Comparison of ENCODE assay signal across 8 cellular contexts in the genomic region with DNA sequence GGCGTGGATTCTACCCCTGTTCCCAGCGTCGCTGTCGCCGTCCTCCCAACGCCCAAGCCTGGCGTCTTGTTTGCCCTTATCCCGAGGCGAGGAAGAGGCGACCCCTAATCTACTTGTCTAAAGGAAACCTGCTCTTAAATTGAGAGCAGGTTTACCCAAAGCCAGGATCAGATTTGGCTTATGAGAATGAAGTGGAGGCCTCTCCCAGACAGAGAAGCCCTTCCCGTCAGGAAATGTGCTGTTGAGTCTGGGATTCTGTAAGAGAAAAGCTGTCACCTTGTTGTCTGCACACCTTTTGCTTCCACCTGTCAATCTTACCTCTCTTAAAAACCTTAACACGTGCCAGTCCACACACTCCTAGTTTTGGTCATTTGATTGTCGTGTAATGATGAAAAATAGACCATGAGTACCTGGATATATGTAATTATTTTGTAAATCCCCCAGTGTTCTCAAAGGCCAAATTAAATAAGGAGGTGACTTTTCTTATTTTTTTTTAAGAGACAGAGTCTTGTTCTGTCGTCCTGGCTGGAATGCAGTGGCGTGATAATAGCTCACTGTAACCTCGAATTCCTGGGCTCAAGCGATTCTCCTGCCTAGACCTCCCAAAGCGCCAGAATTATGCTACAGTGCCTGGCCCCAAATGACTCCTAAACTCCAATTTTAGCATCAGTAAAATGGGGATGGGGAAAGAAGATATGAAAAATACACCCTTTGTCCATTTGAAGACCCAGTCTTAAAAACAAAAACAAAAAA. TPM values are rescaled to one million over a fixed set of nuclear protein-coding genes. Genes with fewer than 3 reads are reported as not detected.
A peak's percentile ranks its signal among the peaks of the same experiment; 100 is the strongest.
DNase-seq lines count a peak whose midpoint lies in the region; ATAC-seq and TF ChIP-seq lines count a peak whose summit lies in the region.

No MANE protein-coding gene starts in this region.

- POLR2A ChIA-PET in GM10248 (lab: Yijun Ruan, JAX): interaction anchor here (1.0 to 1.2 kb wide), 2 partner anchors 8 to 71 kb away, joined by 3 to 4 read pairs; a partner anchor contains a TSS

- H4K20me1 ChIP-seq in BLaER1 (peaks cover 25% of the 10 kb centered on the region; the same call in 1 of the 2 replicates), mammary epithelial cell (ENCODE audit: insufficient read depth, low read length) (no peaks in the 10 kb centered on the region)

- H2AFZ ChIP-seq in mammary epithelial cell (ENCODE audit: low read depth, low read length): peak overlapping the region; percentile 5

- H3K9me3 ChIP-seq in BLaER1 (no peaks in the 10 kb centered on the region), HUES64 (ENCODE audit: insufficient read depth, low read depth, low read length) (no peaks in the 10 kb centered on the region), mammary epithelial cell (replicated peaks; ENCODE audit: insufficient read depth, low read length) (no peaks in the 10 kb centered on the region), muscle layer of colon (ENCODE audit: low read length) (no peaks in the 10 kb centered on the region)

- intact Hi-C loops in mammary epithelial cell (cut with micrococcal nuclease): loop anchor here (1.0 to 10.0 kb wide), 6 partner anchors 10 to 439 kb away; no protein-coding TSS in a partner anchor

- H3K9ac ChIP-seq in BLaER1 (peak overlapping the region; percentile 99), HUES64 (ENCODE audit: low read depth, low read length) (peak overlapping the region; percentile 98), mammary epithelial cell (ENCODE audit: insufficient read depth, low read length) (peak overlapping the region; percentile 95), muscle layer of colon (ENCODE audit: low read length) (peak overlapping the region; percentile 71)

- WGBS in HUES64: 10% methylated on average over 18 of the region's 18 CpGs
- WGBS in mammary epithelial cell (ENCODE audit: low coverage, missing lambda C conversion rate): 11% methylated on average over 10 of the region's 18 CpGs

- H3K36me3 ChIP-seq in BLaER1 (peaks cover 36% of the 10 kb centered on the region), HUES64 (ENCODE audit: insufficient read depth, low read length) (peaks cover 29% of the 10 kb centered on the region), mammary epithelial cell (ENCODE audit: insufficient read depth, low read length) (peaks cover 4% of the 10 kb centered on the region), muscle layer of colon (ENCODE audit: insufficient read depth, low read length) (no peaks in the 10 kb centered on the region)

- DNase-seq in mammary epithelial cell (no peak), occipital lobe (lab: John Stamatoyannopoulos, UW) (no peak), GM10248 (ENCODE audit: extremely low spot score) (no peak)

- H3K27ac ChIP-seq in BLaER1: peak overlapping the region; percentile 99
- peak overlapping the region; percentile 94; the same call in 1 of the 2 replicates for H3K27ac ChIP-seq in HUES64 (ENCODE audit: low read depth, low read length)
- peak overlapping the region; percentile 93 for H3K27ac ChIP-seq in mammary epithelial cell (ENCODE audit: insufficient read depth, low read depth, low read length)
- H3K27ac ChIP-seq in muscle layer of colon (ENCODE audit: low read depth, low read length): no peak overlapping the region

- H3K4me3 ChIP-seq in BLaER1 (peak overlapping the region; percentile 78), HUES64 (ENCODE audit: low read length) (peak overlapping the region; percentile 81), mammary epithelial cell (replicated peaks in 1 of 3; ENCODE audit: insufficient read depth in 1 of 3, low read depth in 2 of 3, low read length in 3 of 3) (peak overlapping the region; percentile 78 to 98 (median 81)), muscle layer of colon (ENCODE audit: low read depth in 1 of 2, low read length in 2 of 2) (peak overlapping the region; percentile 49 to 90)

- in situ Hi-C loops in mammary epithelial cell (cut with MboI; ENCODE audit: low sequenced_read_pairs in 2 of 2): no loop called here

- dilution Hi-C loops in mammary epithelial cell (cut with HindIII; ENCODE audit: low sequenced_read_pairs): no loop called here

- CTCF ChIA-PET in mammary epithelial cell (lab: Charles Lee; ENCODE audit: low non-redundant PET): no interaction called here
- CTCF ChIA-PET in GM10248 (lab: Yijun Ruan, JAX): interaction anchor here (1.4 kb wide), 1 partner anchor 50 kb away, joined by 3 read pairs; no protein-coding TSS in a partner anchor

- H3K4me1 ChIP-seq in BLaER1 (peaks cover 60% of the 10 kb centered on the region), HUES64 (ENCODE audit: insufficient read depth, low read length) (peaks cover 16% of the 10 kb centered on the region), mammary epithelial cell (ENCODE audit: insufficient read depth, low read length) (peaks cover 31% of the 10 kb centered on the region), muscle layer of colon (ENCODE audit: insufficient read depth, low read length) (peaks cover 34% of the 10 kb centered on the region)

- no peak for TF ChIP-seq CTCF in mammary epithelial cell (conservative IDR thresholded peaks at IDR 0.05 in 1 of 2, IDR thresholded peaks at IDR 0.05 in 1 of 2; ENCODE audit: extremely low read depth in 1 of 2, insufficient read depth in 1 of 2, low read depth in 1 of 2, low read length in 2 of 2)
- TF ChIP-seq CTCF in GM10248 (IDR thresholded peaks at IDR 0.05; ENCODE audit: control extremely low read depth, extremely low read depth, low read depth, missing control alignments): no peak

- BruUV-seq in mammary epithelial cell (replicated peaks; lab: Mats Ljungman, UMichigan): TSS peak; percentile 41

- peak overlapping the region; percentile 96 for H3K4me2 ChIP-seq in BLaER1
- H3K4me2 ChIP-seq in mammary epithelial cell (ENCODE audit: insufficient read depth, low read depth, low read length): peak overlapping the region; percentile 95

- no peak for ATAC-seq in HG03565 (IDR thresholded peaks at IDR 0.05; ENCODE audit: unreplicated experiment)
- ATAC-seq in HG03442 (IDR thresholded peaks at IDR 0.05; ENCODE audit: unreplicated experiment): no peak

- peaks cover 92% of the 10 kb centered on the region for H3K79me2 ChIP-seq in mammary epithelial cell (ENCODE audit: insufficient read depth, low read length)

- no peaks in the 10 kb centered on the region for H3K27me3 ChIP-seq in BLaER1
- no peaks in the 10 kb centered on the region for H3K27me3 ChIP-seq in HUES64 (ENCODE audit: insufficient read depth, low read length)
- no peaks in the 10 kb centered on the region for H3K27me3 ChIP-seq in mammary epithelial cell (ENCODE audit: insufficient read depth, low read length)
- H3K27me3 ChIP-seq in muscle layer of colon (ENCODE audit: control insufficient read depth in 1 of 2, insufficient read depth in 2 of 2, low read length in 2 of 2): no peaks in the 10 kb centered on the region

RNA-seq across cellular contexts. Expression of a gene that starts 0.6 kb away (rescaled TPM):
- 25.8 TPM for polyA plus RNA-seq in HUES64 (2013, experiment 1 of 2)
- 24.2 TPM for polyA plus RNA-seq in HUES64 (2013, experiment 2 of 2)
- total RNA-seq in mammary epithelial cell (10 to 100 TPM; 67.5 to 98.9 TPM), occipital lobe (84.2 TPM)
- polyA plus RNA-seq in mammary epithelial cell: 39.2 TPM
- 10.6 TPM for polyA minus RNA-seq in mammary epithelial cell

RNA-seq across cellular contexts. Expression of a gene that starts 1.1 kb away (rescaled TPM):
- polyA plus RNA-seq in HUES64 (2013, experiment 1 of 2): 10.8 TPM
- polyA plus RNA-seq in HUES64 (2013, experiment 2 of 2): 10.8 TPM
- total RNA-seq in mammary epithelial cell (100 to 1,000 TPM in 1 of 2 donors, 10 to 100 TPM in 1; 34.2 to 108 TPM), occipital lobe (126 TPM)
- polyA plus RNA-seq in mammary epithelial cell: 16.5 TPM
- 14.4 TPM for polyA minus RNA-seq in mammary epithelial cell

RNA-seq across cellular contexts. Expression of a gene that starts 56.9 kb away (rescaled TPM):
- not detected for polyA plus RNA-seq in HUES64 (2013, experiment 1 of 2)
- not detected for polyA plus RNA-seq in HUES64 (2013, experiment 2 of 2)
- 100 to 1,000 TPM in 1 of 2 donors, 10 to 100 TPM in 1; 18.2 to 169 TPM for total RNA-seq in mammary epithelial cell
- 113 TPM for polyA plus RNA-seq in mammary epithelial cell
- polyA minus RNA-seq in mammary epithelial cell: 140 TPM
- not detected for total RNA-seq in occipital lobe

Comparison
In these comparisons a context has a peak if more than half of its experiments do, and no peak if none do; other contexts are left out.
1. RNA of a gene that starts 56.9 kb away (total RNA-seq): 18.2 to 169 TPM in mammary epithelial cell; not detected in occipital lobe (single experiment); every median in the first group is over 10 times any median in the second.
2. Peak in every context shown above with its lines, with median percentiles within 50 percentile points of each other: H3K4me3 ChIP-seq and H3K9ac ChIP-seq.